12 cellular contexts compared by ENCODE assay signal in the genomic region with DNA sequence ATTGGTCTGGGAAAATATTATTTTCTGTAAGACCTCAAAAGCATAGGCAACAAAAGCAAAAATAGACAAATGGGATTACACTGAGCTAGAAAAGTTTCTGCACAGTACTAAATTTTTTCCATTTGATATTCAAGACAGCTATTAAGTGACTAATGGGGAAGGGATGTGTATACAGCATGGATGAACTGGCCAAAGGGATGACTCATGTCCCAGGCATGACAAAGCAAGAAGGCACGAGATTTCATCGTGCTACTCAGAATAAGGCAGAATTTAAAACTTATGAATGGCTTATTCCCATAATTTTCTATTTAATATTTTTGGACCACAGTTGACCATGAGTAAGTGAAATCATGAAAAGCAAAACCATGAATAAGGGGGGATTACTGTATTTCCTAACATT.
DNase-seq lines count a peak whose midpoint lies in the region; ATAC-seq, FAIRE-seq and TF ChIP-seq lines count a peak whose summit lies in the region.
"Had no signal": no experiment of that assay in that cellular context is flagged by ENCODE, and none has a peak within 500 bp of the region (broad histone marks: within the 10 kb centered on the region; RNA-seq: fewer than 3 reads in every experiment).

No MANE protein-coding gene starts in this region.

- ATAC-seq in GM19351 (IDR thresholded peaks at IDR 0.05; ENCODE audit: unreplicated experiment) = no peak
- no peak for ATAC-seq in HG03135 (IDR thresholded peaks at IDR 0.05; ENCODE audit: unreplicated experiment)
- no peak for ATAC-seq in HG02840 (IDR thresholded peaks at IDR 0.05; ENCODE audit: low FRiP score, unreplicated experiment)
- ATAC-seq: psoas muscle had no signal

- TF ChIP-seq POLR2A in H54 (IDR thresholded peaks at IDR 0.05; ENCODE audit: low read depth, low read length) = no peak

- DNase-seq in H54 (ENCODE audit: insufficient read length, low spot score) (peak; percentile 15), SW 1271 (lab: John Stamatoyannopoulos, UW) (peak; percentile 56 to 77), fibroblast of the aortic adventitia (ENCODE audit: low read depth) (peak; percentile 89), retinal pigment epithelial cell (ENCODE audit: low read depth) (peak; percentile 94), NCI-H187 treated with DMSO at 0.1 percent for 48 hours (lab: John Stamatoyannopoulos, UW) (no peak)
- DNase-seq: GF-D8, NCI-H510A treated with DMSO at 0.1 percent for 48 hours, psoas muscle had no signal

- H3K4me3 ChIP-seq in fibroblast of the aortic adventitia (ENCODE audit: low read depth, low read length) (no peak overlapping the region), retinal pigment epithelial cell (ENCODE audit: low read length) (no peak overlapping the region)
- H3K4me3 ChIP-seq: coronary artery, psoas muscle had no signal

- TF ChIP-seq CTCF in fibroblast of the aortic adventitia (IDR thresholded peaks at IDR 0.05; ENCODE audit: insufficient read depth, low read length) (no peak), retinal pigment epithelial cell (conservative IDR thresholded peaks at IDR 0.05; ENCODE audit: low read depth, low read length) (no peak)

- FAIRE-seq in H54 (lab: Jason Lieb, UNC) = peak; percentile 84
